In genomic region chr16:70380205-70380918, GRCh38 we compare ENCODE assay signal across 1 cellular context.
TF ChIP-seq lines count a peak whose summit lies in the region.

No MANE protein-coding gene starts in this region.

TF ChIP-seq in HepG2, 621 proteins besides CTCF, POLR2A, EP300 and RAD21 (continued from another document and continues in another):
- TF ChIP-seq ZNF768 (CRISPR knock-in tag; IDR thresholded peaks at IDR 0.05) (peak; percentile 61; the same call in 1 of the 2 replicates), ZBTB3 (CRISPR knock-in tag; IDR thresholded peaks at IDR 0.05; ENCODE audit: borderline replicate concordance, low read depth) (0 out of 2 replicates have a peak, but pooled peaks have one; percentile 18), ZNF883 (CRISPR knock-in tag; IDR thresholded peaks at IDR 0.05; ENCODE audit: not compliant biosample characterization) (peak; percentile 20), RELA (CRISPR knock-in tag; IDR thresholded peaks at IDR 0.05) (no peak), CAMTA2 (CRISPR knock-in tag; IDR thresholded peaks at IDR 0.05; ENCODE audit: borderline replicate concordance) (peak; percentile 15; the same call in 1 of the 2 replicates), ZNF567 (CRISPR knock-in tag; IDR thresholded peaks at IDR 0.05; ENCODE audit: borderline replicate concordance) (0 out of 2 replicates have a peak, but pooled peaks have one; percentile 20), ZSCAN31 (CRISPR knock-in tag; IDR thresholded peaks at IDR 0.05; ENCODE audit: low read depth) (0 out of 2 replicates have a peak, but pooled peaks have one; percentile 20), ARNT (IDR thresholded peaks at IDR 0.05) (no peak), ZNF703 (CRISPR knock-in tag; IDR thresholded peaks at IDR 0.05; ENCODE audit: borderline replicate concordance) (no peak), RARG (CRISPR knock-in tag; IDR thresholded peaks at IDR 0.05; ENCODE audit: low read depth) (0 out of 2 replicates have a peak, but pooled peaks have one; percentile 3), NFATC3 (CRISPR knock-in tag; IDR thresholded peaks at IDR 0.05) (peak; percentile 38; the same call in 1 of the 2 replicates), KDM5B (CRISPR knock-in tag; IDR thresholded peaks at IDR 0.05; ENCODE audit: borderline replicate concordance) (peak; percentile 86; the same call in 1 of the 2 replicates), KAT8 (CRISPR knock-in tag; IDR thresholded peaks at IDR 0.05) (no peak), FLYWCH1 (CRISPR knock-in tag; IDR thresholded peaks at IDR 0.05) (peak; percentile 87), ZNF501 (CRISPR knock-in tag; IDR thresholded peaks at IDR 0.05) (no peak), ZBTB10 (CRISPR knock-in tag; IDR thresholded peaks at IDR 0.05; ENCODE audit: borderline replicate concordance) (no peak), ZBTB14 (CRISPR knock-in tag; IDR thresholded peaks at IDR 0.05) (peak; percentile 36; the same call in 1 of the 2 replicates), POLR2AphosphoS5 (IDR thresholded peaks at IDR 0.05; ENCODE audit: low read depth, low read length) (peak; percentile 48; the same call in 1 of the 2 replicates), ZNF564 (CRISPR knock-in tag; IDR thresholded peaks at IDR 0.05) (0 out of 2 replicates have a peak, but pooled peaks have one; percentile 12), ZNF317 (CRISPR knock-in tag; IDR thresholded peaks at IDR 0.05) (peak; percentile 77), AGO2 (optimal IDR thresholded peaks at IDR 0.05; ENCODE audit: low read depth, low read length) (peak; percentile 99), ESRRA (CRISPR knock-in tag; IDR thresholded peaks at IDR 0.05; ENCODE audit: low read depth) (peak; percentile 59; the same call in 1 of the 2 replicates), ZNF484 (CRISPR knock-in tag; IDR thresholded peaks at IDR 0.05; ENCODE audit: borderline replicate concordance, low read depth) (0 out of 2 replicates have a peak, but pooled peaks have one; percentile 19), ZNF234 (CRISPR knock-in tag; conservative IDR thresholded peaks at IDR 0.05) (peak; percentile 13; the same call in 1 of the 2 replicates), ZIK1 (CRISPR knock-in tag; IDR thresholded peaks at IDR 0.05; ENCODE audit: borderline replicate concordance, low read depth) (no peak), BHLHE40 (IDR thresholded peaks at IDR 0.05; ENCODE audit: low read length) (no peak), ZNF224 (CRISPR knock-in tag; IDR thresholded peaks at IDR 0.05) (no peak), SETDB1 (CRISPR knock-in tag; IDR thresholded peaks at IDR 0.05; ENCODE audit: borderline replicate concordance) (no peak), CREB3 (CRISPR knock-in tag; IDR thresholded peaks at IDR 0.05) (0 out of 2 replicates have a peak, but pooled peaks have one; percentile 42), ZNF777 (CRISPR knock-in tag; IDR thresholded peaks at IDR 0.05) (0 out of 2 replicates have a peak, but pooled peaks have one; percentile 13), ARID3A (IDR thresholded peaks at IDR 0.05; ENCODE audit: low read depth, low read length) (no peak), NFAT5 (CRISPR knock-in tag; IDR thresholded peaks at IDR 0.05) (peak; percentile 14; the same call in 1 of the 2 replicates), ZNF772 (CRISPR knock-in tag; IDR thresholded peaks at IDR 0.05) (no peak), ZNF33A (CRISPR knock-in tag; IDR thresholded peaks at IDR 0.05; ENCODE audit: borderline replicate concordance) (0 out of 2 replicates have a peak, but pooled peaks have one; percentile 11), ZNF850 (CRISPR knock-in tag; conservative IDR thresholded peaks at IDR 0.05) (peak; percentile 13; the same call in 1 of the 2 replicates), ZNF225 (CRISPR knock-in tag; IDR thresholded peaks at IDR 0.05) (0 out of 2 replicates have a peak, but pooled peaks have one; percentile 1), POLR2G (IDR thresholded peaks at IDR 0.05; ENCODE audit: low read depth, low read length) (peak; percentile 80), FOXP4 (CRISPR knock-in tag; IDR thresholded peaks at IDR 0.05) (no peak), STAG1 (CRISPR knock-in tag; IDR thresholded peaks at IDR 0.05) (0 out of 2 replicates have a peak, but pooled peaks have one; percentile 18), ZNF574 (CRISPR knock-in tag; IDR thresholded peaks at IDR 0.05) (0 out of 2 replicates have a peak, but pooled peaks have one; percentile 24), ZNF740 (CRISPR knock-in tag; IDR thresholded peaks at IDR 0.05) (0 out of 2 replicates have a peak, but pooled peaks have one; percentile 24), SMAD1 (CRISPR knock-in tag; IDR thresholded peaks at IDR 0.05; ENCODE audit: borderline replicate concordance, low read depth) (peak; percentile 10; the same call in 1 of the 2 replicates), TIGD3 (CRISPR knock-in tag; IDR thresholded peaks at IDR 0.05; ENCODE audit: borderline replicate concordance) (no peak), ZNF547 (CRISPR knock-in tag; IDR thresholded peaks at IDR 0.05) (0 out of 2 replicates have a peak, but pooled peaks have one; percentile 10)
